Comparison of ENCODE assay signal across 1 cellular context in the genomic region with DNA sequence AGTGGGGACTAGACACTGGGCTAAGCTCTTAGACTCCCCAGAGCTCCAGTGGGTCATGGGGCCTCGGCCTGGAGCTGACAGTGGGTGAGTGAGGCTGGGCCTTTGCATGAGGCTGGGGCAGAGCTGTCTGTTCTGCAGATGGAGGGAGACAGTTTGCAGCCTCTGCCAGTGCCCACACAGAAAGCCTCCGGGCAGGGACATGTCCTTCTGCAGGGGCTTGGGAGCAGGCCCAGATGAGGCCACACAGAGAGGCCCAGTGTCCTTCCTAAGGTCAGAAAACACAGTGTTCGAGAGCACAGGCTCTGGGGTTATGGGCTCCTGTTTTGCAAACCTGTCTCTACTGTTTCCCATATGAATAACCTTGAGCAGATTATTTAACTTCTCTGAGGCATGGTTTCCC.
TF ChIP-seq lines count a peak whose summit lies in the region.

No MANE protein-coding gene starts in this region.

TF ChIP-seq in K562, 482 proteins besides CTCF, POLR2A, EP300 and RAD21:
- TF ChIP-seq SREBF1 (IDR thresholded peaks at IDR 0.05; ENCODE audit: borderline replicate concordance, low read depth, low read length), result no peak
- no peak for TF ChIP-seq EWSR1 (IDR thresholded peaks at IDR 0.05; ENCODE audit: borderline replicate concordance, low read depth, partially characterized antibody)
- no peak for TF ChIP-seq ZNF445 (CRISPR knock-in tag; IDR thresholded peaks at IDR 0.05; ENCODE audit: low read depth)
- no peak for TF ChIP-seq RNF2 (IDR thresholded peaks at IDR 0.05)
- no peak for TF ChIP-seq NBN (IDR thresholded peaks at IDR 0.05; ENCODE audit: low read depth)
- TF ChIP-seq, protein P1, sequence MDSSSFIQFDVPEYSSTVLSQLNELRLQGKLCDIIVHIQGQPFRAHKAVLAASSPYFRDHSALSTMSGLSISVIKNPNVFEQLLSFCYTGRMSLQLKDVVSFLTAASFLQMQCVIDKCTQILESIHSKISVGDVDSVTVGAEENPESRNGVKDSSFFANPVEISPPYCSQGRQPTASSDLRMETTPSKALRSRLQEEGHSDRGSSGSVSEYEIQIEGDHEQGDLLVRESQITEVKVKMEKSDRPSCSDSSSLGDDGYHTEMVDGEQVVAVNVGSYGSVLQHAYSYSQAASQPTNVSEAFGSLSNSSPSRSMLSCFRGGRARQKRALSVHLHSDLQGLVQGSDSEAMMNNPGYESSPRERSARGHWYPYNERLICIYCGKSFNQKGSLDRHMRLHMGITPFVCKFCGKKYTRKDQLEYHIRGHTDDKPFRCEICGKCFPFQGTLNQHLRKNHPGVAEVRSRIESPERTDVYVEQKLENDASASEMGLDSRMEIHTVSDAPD (CRISPR knock-in tag; IDR thresholded peaks at IDR 0.05), result no peak
- no peak for TF ChIP-seq OTX1 (CRISPR knock-in tag; IDR thresholded peaks at IDR 0.05)
- TF ChIP-seq SAFB2 (IDR thresholded peaks at IDR 0.05; ENCODE audit: borderline replicate concordance, low read depth, low read length, severe bottlenecking), result no peak
- no peak for TF ChIP-seq NONO (IDR thresholded peaks at IDR 0.05; ENCODE audit: low read depth in 2 of 2, low read length in 1 of 2)
- no peak for TF ChIP-seq HCFC1 (IDR thresholded peaks at IDR 0.05; ENCODE audit: low read depth, low read length)
- TF ChIP-seq, protein P2, sequence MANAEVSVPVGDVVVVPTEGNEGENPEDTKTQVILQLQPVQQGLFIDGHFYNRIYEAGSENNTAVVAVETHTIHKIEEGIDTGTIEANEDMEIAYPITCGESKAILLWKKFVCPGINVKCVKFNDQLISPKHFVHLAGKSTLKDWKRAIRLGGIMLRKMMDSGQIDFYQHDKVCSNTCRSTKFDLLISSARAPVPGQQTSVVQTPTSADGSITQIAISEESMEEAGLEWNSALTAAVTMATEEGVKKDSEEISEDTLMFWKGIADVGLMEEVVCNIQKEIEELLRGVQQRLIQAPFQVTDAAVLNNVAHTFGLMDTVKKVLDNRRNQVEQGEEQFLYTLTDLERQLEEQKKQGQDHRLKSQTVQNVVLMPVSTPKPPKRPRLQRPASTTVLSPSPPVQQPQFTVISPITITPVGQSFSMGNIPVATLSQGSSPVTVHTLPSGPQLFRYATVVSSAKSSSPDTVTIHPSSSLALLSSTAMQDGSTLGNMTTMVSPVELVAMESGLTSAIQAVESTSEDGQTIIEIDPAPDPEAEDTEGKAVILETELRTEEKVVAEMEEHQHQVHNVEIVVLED (CRISPR knock-in tag; IDR thresholded peaks at IDR 0.05), result no peak
- TF ChIP-seq, protein P3, sequence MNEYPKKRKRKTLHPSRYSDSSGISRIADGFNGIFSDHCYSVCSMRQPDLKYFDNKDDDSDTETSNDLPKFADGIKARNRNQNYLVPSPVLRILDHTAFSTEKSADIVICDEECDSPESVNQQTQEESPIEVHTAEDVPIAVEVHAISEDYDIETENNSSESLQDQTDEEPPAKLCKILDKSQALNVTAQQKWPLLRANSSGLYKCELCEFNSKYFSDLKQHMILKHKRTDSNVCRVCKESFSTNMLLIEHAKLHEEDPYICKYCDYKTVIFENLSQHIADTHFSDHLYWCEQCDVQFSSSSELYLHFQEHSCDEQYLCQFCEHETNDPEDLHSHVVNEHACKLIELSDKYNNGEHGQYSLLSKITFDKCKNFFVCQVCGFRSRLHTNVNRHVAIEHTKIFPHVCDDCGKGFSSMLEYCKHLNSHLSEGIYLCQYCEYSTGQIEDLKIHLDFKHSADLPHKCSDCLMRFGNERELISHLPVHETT (CRISPR knock-in tag; conservative IDR thresholded peaks at IDR 0.05 in 1 of 2, IDR thresholded peaks at IDR 0.05 in 1 of 2), result no peak
- no peak for TF ChIP-seq ZFP36 (IDR thresholded peaks at IDR 0.05; ENCODE audit: low read depth, low read length, partially characterized antibody)
- TF ChIP-seq KDM2B (CRISPR knock-in tag; IDR thresholded peaks at IDR 0.05), result no peak
